In genomic region chr16:29649560-29650494, GRCh38 we compare ENCODE assay signal across 21 cellular contexts. TPM values are rescaled to one million over a fixed set of nuclear protein-coding genes. Genes with fewer than 3 reads are reported as not detected.
DNase-seq lines count a peak whose midpoint lies in the region; ATAC-seq and TF ChIP-seq lines count a peak whose summit lies in the region.
"Had no signal": no experiment of that assay in that cellular context is flagged by ENCODE, and none has a peak within 500 bp of the region (broad histone marks: within the 10 kb centered on the region; RNA-seq: fewer than 3 reads in every experiment).

No MANE protein-coding gene starts in this region.

- DNase-seq in DMS79 (lab: John Stamatoyannopoulos, UW) (peak; percentile 6), neural progenitor cell (ENCODE audit: low spot score) (no peak)
- DNase-seq in activated CD8-positive, alpha-beta T cell treated with anti-CD3 and anti-CD28 coated beads for 36 hours: no peak
- no peak for DNase-seq in stimulated activated CD4-positive, alpha-beta T cell treated with anti-CD3 and anti-CD28 coated beads, Interleukin-2, amount 100 ng/mL, for 24 hours
- DNase-seq: activated CD8-positive, alpha-beta memory T cell treated with anti-CD3 and anti-CD28 coated beads for 24 hours; activated gamma-delta T cell treated with Interleukin-2 at 50 U/mL for 16 hours; CD4-positive, CD25-positive, alpha-beta regulatory T cell; EL; naive thymus-derived CD4-positive, alpha-beta T cell; NCI-H1694; NCI-H510A treated with DMSO at 0.1 percent for 48 hours; PC-3; WERI-Rb-1 had no signal

- H3K4me3 ChIP-seq in HEK293 (ENCODE audit: low read depth, low read length): no peak overlapping the region
- H3K4me3 ChIP-seq in neural progenitor cell: no peak overlapping the region
- H3K4me3 ChIP-seq: coronary artery, gastroesophageal sphincter, HAP-1, lung, SK-N-MC had no signal

- H3K9me3 Mint-ChIP-seq in activated CD8-positive, alpha-beta T cell treated with anti-CD3 and anti-CD28 coated beads for 36 hours: no peaks in the 10 kb centered on the region
- H3K9me3 Mint-ChIP-seq in neural progenitor cell: no peaks in the 10 kb centered on the region
- H3K9me3 Mint-ChIP-seq: CD4-positive, CD25-positive, alpha-beta regulatory T cell had no signal

- H3K9ac ChIP-seq in neural progenitor cell: no peak overlapping the region

- H4K20me1 ChIP-seq in neural progenitor cell (ENCODE audit: low read depth): no peaks in the 10 kb centered on the region

- no peak for ATAC-seq in activated CD8-positive, alpha-beta T cell treated with anti-CD3 and anti-CD28 coated beads for 36 hours
- ATAC-seq in HG03175 (IDR thresholded peaks at IDR 0.05; ENCODE audit: unreplicated experiment): no peak
- no peak for ATAC-seq in HG03457 (IDR thresholded peaks at IDR 0.05; ENCODE audit: unreplicated experiment)
- ATAC-seq: gastroesophageal sphincter; naive thymus-derived CD4-positive, alpha-beta T cell; PC-3 had no signal

- TF ChIP-seq CTCF in HEK293 (tag by site-specific recombination; IDR thresholded peaks at IDR 0.05) (no peak), neural progenitor cell (IDR thresholded peaks at IDR 0.05) (no peak)
- no peak for TF ChIP-seq CTCF in activated CD8-positive, alpha-beta T cell treated with anti-CD3 and anti-CD28 coated beads for 36 hours (IDR thresholded peaks at IDR 0.05)

- H3K27me3 ChIP-seq in neural progenitor cell: no peaks in the 10 kb centered on the region

- H3K36me3 ChIP-seq in HEK293 (ENCODE audit: control insufficient read depth in 2 of 2, insufficient read depth in 1 of 2, low read length in 2 of 2) (no peaks in the 10 kb centered on the region), neural progenitor cell (no peaks in the 10 kb centered on the region)
- H3K36me3 ChIP-seq: gastroesophageal sphincter, HAP-1, WERI-Rb-1 had no signal

- H3K4me1 ChIP-seq in HEK293 (ENCODE audit: control insufficient read depth, insufficient read depth, low read length): no peaks in the 10 kb centered on the region
- peaks cover 7% of the 10 kb centered on the region for H3K4me1 ChIP-seq in neural progenitor cell
- H3K4me1 ChIP-seq: gastroesophageal sphincter, HAP-1 had no signal

- intact Hi-C loops in activated CD8-positive, alpha-beta T cell treated with anti-CD3 and anti-CD28 coated beads for 36 hours (cut with micrococcal nuclease): no loop called here

- H3K27ac ChIP-seq in HEK293 (ENCODE audit: extremely low read depth, low read depth, low read length) (no peak overlapping the region), neural progenitor cell (peak overlapping the region; percentile 76)
- H3K27ac ChIP-seq: coronary artery, gastroesophageal sphincter, SK-N-MC, WERI-Rb-1 had no signal

- no peaks in the 10 kb centered on the region for H3K9me3 ChIP-seq in HEK293 (ENCODE audit: control insufficient read depth, insufficient read depth, low read depth, low read length)
- H3K9me3 ChIP-seq in neural progenitor cell (ENCODE audit: low read depth): no peaks in the 10 kb centered on the region
- H3K9me3 ChIP-seq: gastroesophageal sphincter, HAP-1 had no signal

- CTCF ChIA-PET in HEK293 (lab: Yijun Ruan, JAX): no interaction called here
- CTCF ChIA-PET in activated CD8-positive, alpha-beta T cell treated with anti-CD3 and anti-CD28 coated beads for 36 hours (lab: Charles Lee): interaction anchor here (1.4 kb wide), 1 partner anchor 51 kb away, joined by 4 read pairs; no protein-coding TSS in a partner anchor

- peak overlapping the region; percentile 85 for H2AFZ ChIP-seq in neural progenitor cell (replicated peaks)

- H3K4me3 Mint-ChIP-seq in activated CD8-positive, alpha-beta T cell treated with anti-CD3 and anti-CD28 coated beads for 36 hours: no peak overlapping the region
- no peak overlapping the region for H3K4me3 Mint-ChIP-seq in neural progenitor cell
- H3K4me3 Mint-ChIP-seq: naive thymus-derived CD4-positive, alpha-beta T cell had no signal

- peak overlapping the region; percentile 12 for H3K27ac Mint-ChIP-seq in activated CD8-positive, alpha-beta T cell treated with anti-CD3 and anti-CD28 coated beads for 36 hours
- no peak overlapping the region for H3K27ac Mint-ChIP-seq in neural progenitor cell
- H3K27ac Mint-ChIP-seq: CD4-positive, CD25-positive, alpha-beta regulatory T cell had no signal

- no peaks in the 10 kb centered on the region for H3K36me3 Mint-ChIP-seq in activated CD8-positive, alpha-beta T cell treated with anti-CD3 and anti-CD28 coated beads for 36 hours (ENCODE audit: low read depth)
- H3K36me3 Mint-ChIP-seq in neural progenitor cell: no peaks in the 10 kb centered on the region
- H3K36me3 Mint-ChIP-seq: CD4-positive, CD25-positive, alpha-beta regulatory T cell; naive thymus-derived CD4-positive, alpha-beta T cell had no signal

- no peak overlapping the region for H3K4me2 ChIP-seq in neural progenitor cell

- peaks cover 20% of the 10 kb centered on the region for H3K4me1 Mint-ChIP-seq in activated CD8-positive, alpha-beta T cell treated with anti-CD3 and anti-CD28 coated beads for 36 hours (ENCODE audit: low read depth)
- peaks cover 9% of the 10 kb centered on the region for H3K4me1 Mint-ChIP-seq in neural progenitor cell

- peaks cover 8% of the 10 kb centered on the region for H3F3A ChIP-seq in neural progenitor cell (ENCODE audit: low read depth)

- H3K79me2 ChIP-seq in neural progenitor cell (ENCODE audit: low read depth): no peaks in the 10 kb centered on the region

- POLR2A ChIA-PET in HEK293 (lab: Yijun Ruan, JAX): interaction anchor here (0.6 kb wide), 1 partner anchor 9 kb away, joined by 3 read pairs; no protein-coding TSS in a partner anchor
- POLR2A ChIA-PET in activated CD8-positive, alpha-beta T cell treated with anti-CD3 and anti-CD28 coated beads for 36 hours (lab: Charles Lee): interaction anchor here (2.1 kb wide), 1 partner anchor 13 kb away, joined by 6 read pairs; no protein-coding TSS in a partner anchor

- H3K27me3 Mint-ChIP-seq in activated CD8-positive, alpha-beta T cell treated with anti-CD3 and anti-CD28 coated beads for 36 hours: no peaks in the 10 kb centered on the region
- H3K27me3 Mint-ChIP-seq in neural progenitor cell (ENCODE audit: insufficient read depth, low read depth): peaks cover 3% of the 10 kb centered on the region
- H3K27me3 Mint-ChIP-seq: CD4-positive, CD25-positive, alpha-beta regulatory T cell; naive thymus-derived CD4-positive, alpha-beta T cell had no signal

TF ChIP-seq in HEK293, 187 proteins besides CTCF, POLR2A, EP300 and RAD21:
- TF ChIP-seq EGR2 (tag by site-specific recombination; IDR thresholded peaks at IDR 0.05; ENCODE audit: low read depth) (peak; percentile 68), ZNF48 (tag by site-specific recombination; IDR thresholded peaks at IDR 0.05) (no peak)

RNA-seq across cellular contexts. Expression of gene SPN, which starts 13.2 kb away (rescaled TPM):
- total RNA-seq in activated CD8-positive, alpha-beta T cell treated with anti-CD3 and anti-CD28 coated beads for 36 hours: 100 to 1,000 TPM; 110 to 119 TPM
- total RNA-seq in neural progenitor cell (ENCODE audit: low replicate concordance): 0.02 and 0.25 TPM in 2 replicates
- total RNA-seq: PC-3 had no signal

RNA-seq across cellular contexts. Expression of gene QPRT, which starts 29.2 kb away (rescaled TPM):
- 10 to 100 TPM in 1 of 2 experiments, 1 to 10 TPM in 1; 9.3 to 11.7 TPM for total RNA-seq in activated CD8-positive, alpha-beta T cell treated with anti-CD3 and anti-CD28 coated beads for 36 hours
- total RNA-seq in neural progenitor cell (ENCODE audit: low replicate concordance): 49.6 and 112 TPM in 2 replicates

Comparison
In these comparisons a context has a peak if more than half of its experiments do, and no peak if none do; other contexts are left out.
1. RNA of gene SPN, which starts 13.2 kb away (total RNA-seq): 110 to 119 TPM in activated CD8-positive, alpha-beta T cell treated with anti-CD3 and anti-CD28 coated beads for 36 hours; 0.02 to 0.25 TPM in neural progenitor cell; every median in the first group is over 10 times any median in the second.